11 cellular contexts compared by ENCODE assay signal in genomic region chr9:137639303-137640051, GRCh38. TPM values are rescaled to one million over a fixed set of nuclear protein-coding genes. Genes with fewer than 3 reads are reported as not detected.
DNase-seq lines count a peak whose midpoint lies in the region; ATAC-seq and TF ChIP-seq lines count a peak whose summit lies in the region.
"Had no signal": no experiment of that assay in that cellular context is flagged by ENCODE, and none has a peak within 500 bp of the region (broad histone marks: within the 10 kb centered on the region; RNA-seq: fewer than 3 reads in every experiment).

No MANE protein-coding gene starts in this region.

- H3K27me3 ChIP-seq in CD8-positive, alpha-beta memory T cell (ENCODE audit: insufficient read depth, low read length, poor library complexity, severe bottlenecking) = no peaks in the 10 kb centered on the region
- H3K27me3 ChIP-seq: cardiac muscle cell had no signal

- peak overlapping the region; percentile 75 to 88 (median 81) for H3K4me3 Mint-ChIP-seq in CD8-positive, alpha-beta memory T cell
- H3K4me3 Mint-ChIP-seq in activated T-helper 1 cell treated with anti-CD3 and anti-CD28 coated beads, Interleukin-12 subunit alpha, Interleukin-12 subunit beta, Interleukin-2, Interleukin-4 antibody, amounts not matched to agents 30 ng/mL and 10 ng/mL and 1 ng/mL, durations not matched to agents 14 hours and 24 hours and 36 hours = peak overlapping the region; percentile 76

- ATAC-seq in GM19395 (IDR thresholded peaks at IDR 0.05; ENCODE audit: unreplicated experiment) (peak; percentile 63), mucosa of descending colon (peak; percentile 58), HG02981 (IDR thresholded peaks at IDR 0.05; ENCODE audit: unreplicated experiment) (no peak), GM18519 (IDR thresholded peaks at IDR 0.05; ENCODE audit: low FRiP score, unreplicated experiment) (no peak)

- peaks cover 0 to 33% (median 13%) of the 10 kb centered on the region in 3 donors for H3K36me3 Mint-ChIP-seq in CD8-positive, alpha-beta memory T cell
- peaks cover 23% of the 10 kb centered on the region for H3K36me3 Mint-ChIP-seq in activated T-helper 1 cell treated with anti-CD3 and anti-CD28 coated beads, Interleukin-12 subunit alpha, Interleukin-12 subunit beta, Interleukin-2, Interleukin-4 antibody, amounts not matched to agents 30 ng/mL and 10 ng/mL and 1 ng/mL, durations not matched to agents 14 hours and 24 hours and 36 hours (ENCODE audit: low read depth)

- CTCF ChIA-PET in CD8-positive, alpha-beta memory T cell (lab: Charles Lee) = no interaction called here

- peaks cover 48 to 63% (median 58%) of the 10 kb centered on the region in 3 donors for H3K4me1 Mint-ChIP-seq in CD8-positive, alpha-beta memory T cell
- peaks cover 28% of the 10 kb centered on the region for H3K4me1 Mint-ChIP-seq in activated T-helper 1 cell treated with anti-CD3 and anti-CD28 coated beads, Interleukin-12 subunit alpha, Interleukin-12 subunit beta, Interleukin-2, Interleukin-4 antibody, amounts not matched to agents 30 ng/mL and 10 ng/mL and 1 ng/mL, durations not matched to agents 14 hours and 24 hours and 36 hours (ENCODE audit: low read depth)

- POLR2A ChIA-PET in CD8-positive, alpha-beta memory T cell (lab: Charles Lee) = no interaction called here

- no peaks in the 10 kb centered on the region for H3K36me3 ChIP-seq in CD8-positive, alpha-beta memory T cell (ENCODE audit: insufficient read depth, low read length)
- no peaks in the 10 kb centered on the region for H3K36me3 ChIP-seq in mucosa of descending colon (ENCODE audit: low read depth)
- H3K36me3 ChIP-seq: cardiac muscle cell had no signal

- H3K27ac ChIP-seq in CD8-positive, alpha-beta memory T cell (ENCODE audit: low read depth, low read length) = no peak overlapping the region
- H3K27ac ChIP-seq: cardiac muscle cell had no signal

- peak overlapping the region; percentile 59 to 97 (median 86) for H3K27ac Mint-ChIP-seq in CD8-positive, alpha-beta memory T cell
- peak overlapping the region; percentile 91 for H3K27ac Mint-ChIP-seq in activated T-helper 1 cell treated with anti-CD3 and anti-CD28 coated beads, Interleukin-12 subunit alpha, Interleukin-12 subunit beta, Interleukin-2, Interleukin-4 antibody, amounts not matched to agents 30 ng/mL and 10 ng/mL and 1 ng/mL, durations not matched to agents 14 hours and 24 hours and 36 hours

- H3K4me3 ChIP-seq in CD8-positive, alpha-beta memory T cell (ENCODE audit: low read length) = peak overlapping the region; percentile 6
- no peak overlapping the region for H3K4me3 ChIP-seq in mucosa of descending colon
- H3K4me3 ChIP-seq: cardiac muscle cell, smooth muscle cell had no signal

- peaks cover 21% of the 10 kb centered on the region for H3K4me1 ChIP-seq in CD8-positive, alpha-beta memory T cell (ENCODE audit: insufficient read depth, low read length)
- no peaks in the 10 kb centered on the region for H3K4me1 ChIP-seq in mucosa of descending colon (ENCODE audit: low read depth)

- intact Hi-C loops in activated T-helper 1 cell treated with anti-CD3 and anti-CD28 coated beads, Interleukin-12 subunit alpha, Interleukin-12 subunit beta, Interleukin-2, Interleukin-4 antibody, amounts not matched to agents 30 ng/mL and 10 ng/mL and 1 ng/mL, durations not matched to agents 14 hours and 24 hours and 36 hours (cut with micrococcal nuclease) = loop anchor here (1.0 kb wide), 1 partner anchor 11 kb away; no protein-coding TSS in a partner anchor
- intact Hi-C loops in mucosa of descending colon (cut with DNase I, micrococcal nuclease) = no loop called here

- H3K27me3 Mint-ChIP-seq in CD8-positive, alpha-beta memory T cell = no peaks in the 10 kb centered on the region
- H3K27me3 Mint-ChIP-seq in activated T-helper 1 cell treated with anti-CD3 and anti-CD28 coated beads, Interleukin-12 subunit alpha, Interleukin-12 subunit beta, Interleukin-2, Interleukin-4 antibody, amounts not matched to agents 30 ng/mL and 10 ng/mL and 1 ng/mL, durations not matched to agents 14 hours and 24 hours and 36 hours (ENCODE audit: insufficient read depth) = no peaks in the 10 kb centered on the region

- no peaks in the 10 kb centered on the region for H3K9me3 Mint-ChIP-seq in CD8-positive, alpha-beta memory T cell
- no peaks in the 10 kb centered on the region for H3K9me3 Mint-ChIP-seq in activated T-helper 1 cell treated with anti-CD3 and anti-CD28 coated beads, Interleukin-12 subunit alpha, Interleukin-12 subunit beta, Interleukin-2, Interleukin-4 antibody, amounts not matched to agents 30 ng/mL and 10 ng/mL and 1 ng/mL, durations not matched to agents 14 hours and 24 hours and 36 hours

- peak in 1 of 5 donors; percentile 13 for DNase-seq in CD8-positive, alpha-beta memory T cell
- DNase-seq in activated T-helper 1 cell treated with anti-CD3 and anti-CD28 coated beads, Interleukin-12 subunit alpha, Interleukin-12 subunit beta, Interleukin-2, Interleukin-4 antibody, amounts not matched to agents 30 ng/mL and 10 ng/mL and 1 ng/mL, durations not matched to agents 14 hours and 24 hours and 36 hours (ENCODE audit: low spot score) = no peak
- no peak for DNase-seq in mucosa of descending colon
- no peak for DNase-seq in epidermal melanocyte (ENCODE audit: insufficient read length, low spot score)
- no peak for DNase-seq in T1000 (lab: John Stamatoyannopoulos, UW)
- DNase-seq: NCI-H1694 had no signal

- no peaks in the 10 kb centered on the region for H3K9me3 ChIP-seq in CD8-positive, alpha-beta memory T cell (ENCODE audit: low read length)
- no peaks in the 10 kb centered on the region for H3K9me3 ChIP-seq in mucosa of descending colon

- TF ChIP-seq CTCF in mucosa of descending colon (IDR thresholded peaks at IDR 0.05) = no peak

RNA-seq across cellular contexts. Expression of gene EHMT1, which starts 20.7 kb away (rescaled TPM):
- 10 to 100 TPM; 68.9 to 74.6 TPM for total RNA-seq in CD8-positive, alpha-beta memory T cell
- 37.0 TPM for polyA plus RNA-seq in CD8-positive, alpha-beta memory T cell
- 97.0 and 98.1 TPM in 2 replicates for total RNA-seq in activated T-helper 1 cell treated with anti-CD3 and anti-CD28 coated beads, Interleukin-12 subunit alpha, Interleukin-12 subunit beta, Interleukin-2, Interleukin-4 antibody, amounts not matched to agents 30 ng/mL and 10 ng/mL and 1 ng/mL, durations not matched to agents 14 hours and 24 hours and 36 hours
- total RNA-seq in mucosa of descending colon = 10 to 100 TPM; 78.4 to 90.8 (median 83.3) TPM

RNA-seq across cellular contexts. Expression of gene ARRDC1, which starts 34.0 kb away (rescaled TPM):
- total RNA-seq in CD8-positive, alpha-beta memory T cell = 10 to 100 TPM; 30.8 to 35.2 TPM
- 54.4 TPM for polyA plus RNA-seq in CD8-positive, alpha-beta memory T cell
- 65.7 and 70.3 TPM in 2 replicates for total RNA-seq in activated T-helper 1 cell treated with anti-CD3 and anti-CD28 coated beads, Interleukin-12 subunit alpha, Interleukin-12 subunit beta, Interleukin-2, Interleukin-4 antibody, amounts not matched to agents 30 ng/mL and 10 ng/mL and 1 ng/mL, durations not matched to agents 14 hours and 24 hours and 36 hours
- 100 to 1,000 TPM in 1 of 3 donors, 10 to 100 TPM in 2; 58.1 to 111 (median 100.0) TPM for total RNA-seq in mucosa of descending colon

RNA-seq across cellular contexts. Expression of gene ZMYND19, which starts 49.2 kb away (rescaled TPM):
- 10 to 100 TPM; 71.2 to 72.5 TPM for total RNA-seq in CD8-positive, alpha-beta memory T cell
- 11.2 TPM for polyA plus RNA-seq in CD8-positive, alpha-beta memory T cell
- 88.2 and 94.9 TPM in 2 replicates for total RNA-seq in activated T-helper 1 cell treated with anti-CD3 and anti-CD28 coated beads, Interleukin-12 subunit alpha, Interleukin-12 subunit beta, Interleukin-2, Interleukin-4 antibody, amounts not matched to agents 30 ng/mL and 10 ng/mL and 1 ng/mL, durations not matched to agents 14 hours and 24 hours and 36 hours
- 10 to 100 TPM; 14.2 to 18.5 (median 18.4) TPM for total RNA-seq in mucosa of descending colon

Comparison
In these comparisons a context has a peak if more than half of its experiments do, and no peak if none do; other contexts are left out.
1. ATAC-seq: peak in GM19395 (single experiment) and mucosa of descending colon (single experiment); none in HG02981 (single experiment) and GM18519 (single experiment).